Comparison of ENCODE assay signal across 8 cellular contexts in genomic region chr11:45899448-45900174, GRCh38. TPM values are rescaled to one million over a fixed set of nuclear protein-coding genes. Genes with fewer than 3 reads are reported as not detected.
DNase-seq lines count a peak whose midpoint lies in the region; ATAC-seq, FAIRE-seq and TF ChIP-seq lines count a peak whose summit lies in the region.

No MANE protein-coding gene starts in this region.

- BruUV-seq in A673 (replicated peaks; lab: Mats Ljungman, UMichigan), result no TSS peak

- H3K27me3 Mint-ChIP-seq in natural killer cell (ENCODE audit: low read depth in 2 of 2), result peaks cover 0 to 32% of the 10 kb centered on the region in 2 donors

- ATAC-seq in GM19043 (IDR thresholded peaks at IDR 0.05; ENCODE audit: low read depth, unreplicated experiment) (peak; percentile 59), natural killer cell (peak; percentile 77 to 86 (median 85))

- peak overlapping the region; percentile 78 for H3K4me3 Mint-ChIP-seq in natural killer cell

- peaks cover 26% of the 10 kb centered on the region for H3K4me1 ChIP-seq in A673 (ENCODE audit: insufficient read depth, low read length, poor library complexity, severe bottlenecking)

- intact Hi-C loops in A673 (cut with micrococcal nuclease; ENCODE audit: unreplicated experiment) (no loop called here), natural killer cell (cut with micrococcal nuclease) (loop anchor here (1.0 kb wide), 1 partner anchor 19 kb away; no protein-coding TSS in a partner anchor)

- CTCF ChIA-PET in A673 (lab: Charles Lee), result interaction anchor here (1.1 kb wide), 1 partner anchor 27 kb away, joined by 4 read pairs; no protein-coding TSS in a partner anchor

- no peaks in the 10 kb centered on the region for H3K27me3 ChIP-seq in A673 (replicated peaks; ENCODE audit: insufficient read depth, low read depth, low read length, poor library complexity)

- H3K36me3 ChIP-seq in A673 (ENCODE audit: insufficient read depth, low read length, poor library complexity, severe bottlenecking), result no peaks in the 10 kb centered on the region

- no peaks in the 10 kb centered on the region for H3K36me3 Mint-ChIP-seq in natural killer cell

- DNase-seq in A673 (ENCODE audit: low spot score), result peak; percentile 97
- DNase-seq in HuH-7.5 (ENCODE audit: low spot score), result peak; percentile 90
- DNase-seq in RCC 7860 (ENCODE audit: low spot score), result peak; percentile 62
- peak; percentile 57 for DNase-seq in activated gamma-delta T cell treated with Interleukin-2 at 50 U/mL for 16 hours
- DNase-seq in fibroblast of villous mesenchyme (ENCODE audit: low read depth), result peak; percentile 85
- peak; percentile 79 for DNase-seq in natural killer cell
- DNase-seq in stimulated activated naive CD4-positive, alpha-beta T cell treated with Interleukin-2 at 50 U/mL for 16 hours (lab: John Stamatoyannopoulos, UW), result peak; percentile 62

- H3K9me3 ChIP-seq in A673 (ENCODE audit: low read depth, low read length, poor library complexity, severe bottlenecking), result no peaks in the 10 kb centered on the region

- peak overlapping the region; percentile 52 for H3K4me3 ChIP-seq in A673 (ENCODE audit: low read depth, low read length, poor library complexity, severe bottlenecking)
- H3K4me3 ChIP-seq in fibroblast of villous mesenchyme (ENCODE audit: low read depth, low read length), result peak overlapping the region; percentile 58

- POLR2A ChIA-PET in A673 (lab: Charles Lee; ENCODE audit: low non-redundant PET), result no interaction called here

- H3K27ac ChIP-seq in A673 (ENCODE audit: low read depth, low read length, poor library complexity, severe bottlenecking), result peak overlapping the region; percentile 94

- no peak for FAIRE-seq in RCC 7860 (lab: Jason Lieb, UNC)

- TF ChIP-seq CTCF in A673 (conservative IDR thresholded peaks at IDR 0.05; ENCODE audit: low read depth, low read length), result no peak
- TF ChIP-seq CTCF in fibroblast of villous mesenchyme (IDR thresholded peaks at IDR 0.05; ENCODE audit: insufficient read depth, low read depth, low read length), result no peak
- TF ChIP-seq CTCF in natural killer cell (IDR thresholded peaks at IDR 0.05), result no peak

- peaks cover 0 to 17% of the 10 kb centered on the region in 2 donors for H3K4me1 Mint-ChIP-seq in natural killer cell

- H3K9me3 Mint-ChIP-seq in natural killer cell, result no peaks in the 10 kb centered on the region

- peak overlapping the region in 1 of 2 donors; percentile 85 for H3K27ac Mint-ChIP-seq in natural killer cell

RNA-seq across cellular contexts. Expression of gene FREY1, which starts 7.5 kb away (rescaled TPM):
- total RNA-seq in A673 (2021) (3.3 and 3.8 TPM in 2 replicates), fibroblast of villous mesenchyme (0.43 and 0.64 TPM in 2 replicates), natural killer cell (1 to 10 TPM; 3.7 to 6.8 (median 3.9) TPM)

RNA-seq across cellular contexts. Expression of gene MAPK8IP1, which starts 14.2 kb away (rescaled TPM):
- total RNA-seq in A673 (2021) (46.0 and 46.2 TPM in 2 replicates), fibroblast of villous mesenchyme (6.5 and 6.8 TPM in 2 replicates), natural killer cell (10 to 100 TPM in 2 of 3 donors, 1 to 10 TPM in 1; 9.7 to 21.5 (median 13.9) TPM)

RNA-seq across cellular contexts. Expression of gene PEX16, which starts 18.1 kb away (rescaled TPM):
- total RNA-seq in A673 (2021) (64.1 and 68.9 TPM in 2 replicates), fibroblast of villous mesenchyme (24.6 and 28.3 TPM in 2 replicates), natural killer cell (10 to 100 TPM; 61.3 to 75.8 (median 67.6) TPM)

RNA-seq across cellular contexts. Expression of gene LARGE2, which starts 22.8 kb away (rescaled TPM):
- 9.1 and 10.9 TPM in 2 replicates for total RNA-seq in A673 (2021)
- not detected in 2 replicates for total RNA-seq in fibroblast of villous mesenchyme
- total RNA-seq in natural killer cell, result 1 to 10 TPM in 2 of 3 donors, under 1 TPM in 1; 0.40 to 1.7 (median 1.0) TPM

RNA-seq across cellular contexts. Expression of gene CRY2, which starts 52.3 kb away (rescaled TPM):
- total RNA-seq in A673 (2021) (46.4 and 47.0 TPM in 2 replicates), fibroblast of villous mesenchyme (14.5 and 14.7 TPM in 2 replicates), natural killer cell (100 to 1,000 TPM; 124 to 214 (median 141) TPM)

Comparison
In these comparisons a context has a peak if more than half of its experiments do, and no peak if none do; other contexts are left out.
1. Peak in every context shown above with its lines: DNase-seq, ATAC-seq, H3K4me3 ChIP-seq and H3K27ac ChIP-seq.